ENCODE assay signal across 1 cellular context in genomic region chr4:70613893-70614572, GRCh38.
TF ChIP-seq lines count a peak whose summit lies in the region.

No MANE protein-coding gene starts in this region.

TF ChIP-seq in GM23338, 12 proteins besides CTCF, POLR2A, EP300 and RAD21:
- no peak for TF ChIP-seq ZNF462 (CRISPR knock-in tag; IDR thresholded peaks at IDR 0.05)
- no peak for TF ChIP-seq NANOG (IDR thresholded peaks at IDR 0.05; ENCODE audit: borderline replicate concordance)
- no peak for TF ChIP-seq JUNB (IDR thresholded peaks at IDR 0.05; ENCODE audit: unreplicated experiment)
- TF ChIP-seq POLR2AphosphoS5 (IDR thresholded peaks at IDR 0.05; ENCODE audit: low read depth) = no peak
- TF ChIP-seq, protein P1, sequence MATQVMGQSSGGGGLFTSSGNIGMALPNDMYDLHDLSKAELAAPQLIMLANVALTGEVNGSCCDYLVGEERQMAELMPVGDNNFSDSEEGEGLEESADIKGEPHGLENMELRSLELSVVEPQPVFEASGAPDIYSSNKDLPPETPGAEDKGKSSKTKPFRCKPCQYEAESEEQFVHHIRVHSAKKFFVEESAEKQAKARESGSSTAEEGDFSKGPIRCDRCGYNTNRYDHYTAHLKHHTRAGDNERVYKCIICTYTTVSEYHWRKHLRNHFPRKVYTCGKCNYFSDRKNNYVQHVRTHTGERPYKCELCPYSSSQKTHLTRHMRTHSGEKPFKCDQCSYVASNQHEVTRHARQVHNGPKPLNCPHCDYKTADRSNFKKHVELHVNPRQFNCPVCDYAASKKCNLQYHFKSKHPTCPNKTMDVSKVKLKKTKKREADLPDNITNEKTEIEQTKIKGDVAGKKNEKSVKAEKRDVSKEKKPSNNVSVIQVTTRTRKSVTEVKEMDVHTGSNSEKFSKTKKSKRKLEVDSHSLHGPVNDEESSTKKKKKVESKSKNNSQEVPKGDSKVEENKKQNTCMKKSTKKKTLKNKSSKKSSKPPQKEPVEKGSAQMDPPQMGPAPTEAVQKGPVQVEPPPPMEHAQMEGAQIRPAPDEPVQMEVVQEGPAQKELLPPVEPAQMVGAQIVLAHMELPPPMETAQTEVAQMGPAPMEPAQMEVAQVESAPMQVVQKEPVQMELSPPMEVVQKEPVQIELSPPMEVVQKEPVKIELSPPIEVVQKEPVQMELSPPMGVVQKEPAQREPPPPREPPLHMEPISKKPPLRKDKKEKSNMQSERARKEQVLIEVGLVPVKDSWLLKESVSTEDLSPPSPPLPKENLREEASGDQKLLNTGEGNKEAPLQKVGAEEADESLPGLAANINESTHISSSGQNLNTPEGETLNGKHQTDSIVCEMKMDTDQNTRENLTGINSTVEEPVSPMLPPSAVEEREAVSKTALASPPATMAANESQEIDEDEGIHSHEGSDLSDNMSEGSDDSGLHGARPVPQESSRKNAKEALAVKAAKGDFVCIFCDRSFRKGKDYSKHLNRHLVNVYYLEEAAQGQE (IDR thresholded peaks at IDR 0.05; ENCODE audit: unreplicated experiment) = no peak
- TF ChIP-seq, protein P2, sequence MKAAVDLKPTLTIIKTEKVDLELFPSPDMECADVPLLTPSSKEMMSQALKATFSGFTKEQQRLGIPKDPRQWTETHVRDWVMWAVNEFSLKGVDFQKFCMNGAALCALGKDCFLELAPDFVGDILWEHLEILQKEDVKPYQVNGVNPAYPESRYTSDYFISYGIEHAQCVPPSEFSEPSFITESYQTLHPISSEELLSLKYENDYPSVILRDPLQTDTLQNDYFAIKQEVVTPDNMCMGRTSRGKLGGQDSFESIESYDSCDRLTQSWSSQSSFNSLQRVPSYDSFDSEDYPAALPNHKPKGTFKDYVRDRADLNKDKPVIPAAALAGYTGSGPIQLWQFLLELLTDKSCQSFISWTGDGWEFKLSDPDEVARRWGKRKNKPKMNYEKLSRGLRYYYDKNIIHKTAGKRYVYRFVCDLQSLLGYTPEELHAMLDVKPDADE (IDR thresholded peaks at IDR 0.05) = no peak
- TF ChIP-seq ZNF331 (CRISPR knock-in tag; IDR thresholded peaks at IDR 0.05; ENCODE audit: low read depth) = no peak
- TF ChIP-seq ZNF114 (CRISPR knock-in tag; IDR thresholded peaks at IDR 0.05) = no peak
- no peak for TF ChIP-seq EZH2 (IDR thresholded peaks at IDR 0.05; ENCODE audit: low read depth, unreplicated experiment)
- TF ChIP-seq EZH2phosphoT487 (IDR thresholded peaks at IDR 0.05; ENCODE audit: unreplicated experiment) = no peak
- no peak for TF ChIP-seq STAT1 (IDR thresholded peaks at IDR 0.05; ENCODE audit: unreplicated experiment)
- no peak for TF ChIP-seq CREB1 (CRISPR knock-in tag; IDR thresholded peaks at IDR 0.05; ENCODE audit: low read depth)
